Comparison of ENCODE assay signal across 8 cellular contexts in genomic region chr3:197959891-197960693, GRCh38. TPM values are rescaled to one million over a fixed set of nuclear protein-coding genes. Genes with fewer than 3 reads are reported as not detected.
DNase-seq lines count a peak whose midpoint lies in the region; ATAC-seq, FAIRE-seq and TF ChIP-seq lines count a peak whose summit lies in the region.

Gene LMLN (plus strand): TSS chr3:197960217. CDS start chr3:197960246, 29 bp downstream.

- H2AK5ac ChIP-seq in trophoblast cell (ENCODE audit: low read length), result no peak within 1 kb of the TSS

- in situ Hi-C loops in transverse colon (cut with MboI; ENCODE audit: low pct_ligation_motif_present in 1 of 4, low pct_unique_long_range_greater_than_20kb in 1 of 4, low sequenced_read_pairs in 3 of 4), result no loop called here

- peak; percentile 97 for FAIRE-seq in GM12891 (lab: Jason Lieb, UNC)

- H3K4ac ChIP-seq in trophoblast cell (ENCODE audit: low read depth, low read length), result peak within 1 kb of the TSS; percentile 13

- H3K79me2 ChIP-seq in trophoblast cell (ENCODE audit: control insufficient read depth, insufficient read depth, low read length, poor library complexity), result peaks cover 2% of the 10 kb centered on the region

- H3K14ac ChIP-seq in trophoblast cell (ENCODE audit: low read length), result peak within 1 kb of the TSS; percentile 45

- H3K4me1 ChIP-seq in adipocyte (ENCODE audit: control insufficient read depth, insufficient read depth, low read length) (peaks cover 42% of the 10 kb centered on the region), cardiac muscle cell (ENCODE audit: low read depth) (peaks cover 7% of the 10 kb centered on the region), trophoblast cell (ENCODE audit: control insufficient read depth in 1 of 2, insufficient read depth in 2 of 2, low read length in 2 of 2) (peaks cover 5 to 7% of the 10 kb centered on the region in 2 experiments), transverse colon (peaks cover 6 to 28% (median 18%) of the 10 kb centered on the region in 4 donors)

- H3K79me1 ChIP-seq in trophoblast cell (ENCODE audit: low read length), result no peaks in the 10 kb centered on the region

- H4K8ac ChIP-seq in trophoblast cell (ENCODE audit: low read depth, low read length), result peak within 1 kb of the TSS; percentile 91

- peak within 1 kb of the TSS; percentile 27 for H4K12ac ChIP-seq in trophoblast cell (ENCODE audit: low read depth, low read length)

- H3K27ac ChIP-seq in cardiac muscle cell (peak within 1 kb of the TSS; percentile 41), trophoblast cell (ENCODE audit: low read depth, low read length) (no peak within 1 kb of the TSS), transverse colon (peak within 1 kb of the TSS; percentile 79 to 88 (median 84))

- no peak within 1 kb of the TSS for H2BK5ac ChIP-seq in trophoblast cell (ENCODE audit: low read depth, low read length, poor library complexity)

- peak within 1 kb of the TSS; percentile 92 for H3K4me3 ChIP-seq in adipocyte (ENCODE audit: low read length)
- peak within 1 kb of the TSS; percentile 82 for H3K4me3 ChIP-seq in cardiac muscle cell
- peak within 1 kb of the TSS; percentile 94 for H3K4me3 ChIP-seq in trophoblast cell (ENCODE audit: low read depth, low read length)
- peak within 1 kb of the TSS; percentile 50 to 84 (median 70) for H3K4me3 ChIP-seq in transverse colon

- DNase-seq in GM12891 (ENCODE audit: insufficient read length, low spot score) (peak; percentile 83), NCI-H1417 treated with DMSO at 0.1 percent for 48 hours (lab: John Stamatoyannopoulos, UW) (peak; percentile 89), SW 1271 (lab: John Stamatoyannopoulos, UW) (peak; percentile 91), adipocyte (ENCODE audit: low read depth) (peak; percentile 99), cardiac muscle cell (ENCODE audit: low read depth in 1 of 2, low spot score in 1 of 2) (peak; percentile 96 to 98), trophoblast cell (peak; percentile 96 to 99), transverse colon (peak; percentile 97)

- no peak within 1 kb of the TSS for H2BK12ac ChIP-seq in trophoblast cell (ENCODE audit: low read length)

- H3K36me3 ChIP-seq in adipocyte (ENCODE audit: control insufficient read depth, insufficient read depth, low read length, severe bottlenecking), result peaks cover 18% of the 10 kb centered on the region
- peaks cover 12% of the 10 kb centered on the region for H3K36me3 ChIP-seq in cardiac muscle cell
- H3K36me3 ChIP-seq in trophoblast cell (ENCODE audit: control insufficient read depth in 1 of 2, insufficient read depth in 2 of 2, low read length in 2 of 2), result peaks cover 7 to 10% of the 10 kb centered on the region in 2 experiments
- peaks cover 0 to 11% (median 5%) of the 10 kb centered on the region in 4 donors for H3K36me3 ChIP-seq in transverse colon

- no peak within 1 kb of the TSS for H4K91ac ChIP-seq in trophoblast cell (ENCODE audit: low read depth, low read length)

- peak within 1 kb of the TSS; percentile 95 for H2AFZ ChIP-seq in trophoblast cell (ENCODE audit: insufficient read depth, low read length, poor library complexity)

- no CpG with 5 or more reads among the region's 62 CpGs for WGBS in trophoblast cell (ENCODE audit: extremely low coverage, insufficient coverage, insufficient read length)
- WGBS in transverse colon (ENCODE audit: low coverage in 1 of 2), 2 donors, result 0 to 1% methylated on average over 1 to 59 of the region's 62 CpGs

- ATAC-seq in HG02798 (IDR thresholded peaks at IDR 0.05; ENCODE audit: poor library complexity, unreplicated experiment), result peak; percentile 99

- TF ChIP-seq CTCF in cardiac muscle cell (IDR thresholded peaks at IDR 0.05; ENCODE audit: low read depth, low read length) (no peak), transverse colon (IDR thresholded peaks at IDR 0.05) (no peak)

- TF ChIP-seq EP300 in transverse colon (IDR thresholded peaks at IDR 0.05; ENCODE audit: low read depth), result no peak

- peak within 1 kb of the TSS; percentile 99 for H3K4me2 ChIP-seq in trophoblast cell (ENCODE audit: low read length)

- H3K9ac ChIP-seq in adipocyte (ENCODE audit: low read length) (peak within 1 kb of the TSS; percentile 91), trophoblast cell (ENCODE audit: low read length) (peak within 1 kb of the TSS; percentile 88)

- H3K27me3 ChIP-seq in adipocyte (replicated peaks; ENCODE audit: control insufficient read depth, insufficient read depth, low read length) (no peaks in the 10 kb centered on the region), cardiac muscle cell (no peaks in the 10 kb centered on the region), trophoblast cell (ENCODE audit: insufficient read depth, low read length) (no peaks in the 10 kb centered on the region), transverse colon (no peaks in the 10 kb centered on the region)

- H3K9me3 ChIP-seq in adipocyte (ENCODE audit: control insufficient read depth, low read length) (no peaks in the 10 kb centered on the region), cardiac muscle cell (ENCODE audit: low read depth) (no peaks in the 10 kb centered on the region), trophoblast cell (ENCODE audit: insufficient read depth, low read depth, low read length) (no peaks in the 10 kb centered on the region), transverse colon (no peaks in the 10 kb centered on the region)

- no peak within 1 kb of the TSS for H3K18ac ChIP-seq in trophoblast cell (ENCODE audit: low read length)

- peak; percentile 82 for TF ChIP-seq POLR2A in GM12891 (IDR thresholded peaks at IDR 0.05; ENCODE audit: low read depth, low read length)
- peak; percentile 79 for TF ChIP-seq POLR2A in transverse colon (IDR thresholded peaks at IDR 0.05)

- peak within 1 kb of the TSS; percentile 43 for H2BK120ac ChIP-seq in trophoblast cell (ENCODE audit: insufficient read depth, low read length, poor library complexity)

- H3K23ac ChIP-seq in trophoblast cell (ENCODE audit: low read length), result no peak within 1 kb of the TSS

- intact Hi-C loops in transverse colon (cut with DNase I; ENCODE audit: low total_unique reads), result no loop called here

TF ChIP-seq in GM12891, 5 proteins besides CTCF, POLR2A, EP300 and RAD21:
- no peak for TF ChIP-seq PAX5 (IDR thresholded peaks at IDR 0.05; ENCODE audit: insufficient read depth, low read length, severe bottlenecking)
- TF ChIP-seq SPI1 (IDR thresholded peaks at IDR 0.05; ENCODE audit: low read depth, low read length), result 0 out of 2 replicates have a peak, but pooled peaks have one; percentile 14
- peak; percentile 50; the same call in 1 of the 2 replicates for TF ChIP-seq POLR2AphosphoS5 (IDR thresholded peaks at IDR 0.05; ENCODE audit: low read depth, low read length)
- peak; percentile 44; the same call in 1 of the 2 replicates for TF ChIP-seq TAF1 (IDR thresholded peaks at IDR 0.05; ENCODE audit: low read depth, low read length)

RNA-seq across cellular contexts. Expression of gene LMLN, which starts in this region (rescaled TPM):
- 0.82 TPM for polyA plus RNA-seq in GM12891 (2012; ENCODE audit: low read depth, missing spikeins)
- 3.9 and 7.7 TPM in 2 replicates for total RNA-seq in cardiac muscle cell
- polyA plus RNA-seq in cardiac muscle cell, result 4.9 and 7.5 TPM in 2 replicates
- polyA plus RNA-seq in trophoblast cell (2013), result 1.7 and 1.8 TPM in 2 replicates
- total RNA-seq in transverse colon, result 10 to 100 TPM in 1 of 4 donors, 1 to 10 TPM in 2, under 1 TPM in 1; 1.00 to 11.2 (median 6.4) TPM
